In the genomic region with DNA sequence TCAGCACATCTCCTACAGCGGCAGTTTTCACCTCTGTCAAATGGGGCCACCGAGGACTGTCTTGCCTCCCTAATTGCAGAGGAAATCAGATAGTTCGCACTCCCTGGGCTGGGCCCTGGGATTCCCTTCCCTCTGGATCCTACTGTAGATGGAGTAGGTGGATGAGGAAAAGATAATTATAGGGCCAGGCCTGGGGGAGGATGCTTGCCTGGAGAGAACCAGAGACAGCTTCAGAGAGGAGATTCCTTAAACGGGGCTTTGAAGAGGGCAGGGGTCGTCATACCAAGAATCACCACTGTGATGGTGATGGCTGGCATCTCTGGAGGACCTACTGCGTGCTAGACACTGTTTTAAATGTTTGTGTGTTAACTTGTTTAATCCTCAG, we compare ENCODE assay signal across 20 cellular contexts. TPM values are rescaled to one million over a fixed set of nuclear protein-coding genes. Genes with fewer than 3 reads are reported as not detected.
DNase-seq lines count a peak whose midpoint lies in the region; ATAC-seq and TF ChIP-seq lines count a peak whose summit lies in the region.
"Had no signal": no experiment of that assay in that cellular context is flagged by ENCODE, and none has a peak within 500 bp of the region (broad histone marks: within the 10 kb centered on the region; RNA-seq: fewer than 3 reads in every experiment).

No MANE protein-coding gene starts in this region.

- H3K36me3 ChIP-seq in DOHH2 (ENCODE audit: control insufficient read depth, low read length) (no peaks in the 10 kb centered on the region), MM.1S (replicated peaks; ENCODE audit: insufficient read depth, low read length) (no peaks in the 10 kb centered on the region), SU-DHL-6 (ENCODE audit: low read length) (no peaks in the 10 kb centered on the region)
- H3K36me3 ChIP-seq: HAP-1, Peyer's patch, SJCRH30 had no signal

- H2AFZ ChIP-seq in MM.1S (ENCODE audit: low read length), result peak overlapping the region; percentile 10; the same call in 1 of the 2 replicates
- peak overlapping the region; percentile 80 for H2AFZ ChIP-seq in SU-DHL-6 (ENCODE audit: low read depth, low read length, severe bottlenecking)

- no peak for ATAC-seq in HG03196 (IDR thresholded peaks at IDR 0.05; ENCODE audit: unreplicated experiment)

- H3K9me3 Mint-ChIP-seq in nephron, result no peaks in the 10 kb centered on the region
- H3K9me3 Mint-ChIP-seq: CD8-positive, alpha-beta memory T cell had no signal

- H3K79me2 ChIP-seq in DOHH2 (ENCODE audit: control insufficient read depth, low read length) (no peaks in the 10 kb centered on the region), MM.1S (ENCODE audit: low read length) (no peaks in the 10 kb centered on the region), SU-DHL-6 (ENCODE audit: insufficient read depth, low read length) (no peaks in the 10 kb centered on the region)

- H3K4me3 ChIP-seq in DOHH2 (ENCODE audit: low read length) (no peak overlapping the region), MM.1S (ENCODE audit: low read length) (no peak overlapping the region), SU-DHL-6 (ENCODE audit: insufficient read depth, low read length, poor library complexity, severe bottlenecking) (no peak overlapping the region)
- H3K4me3 ChIP-seq: HAP-1, Peyer's patch, SJCRH30 had no signal

- H3K4me1 Mint-ChIP-seq in nephron, result peaks cover 14% of the 10 kb centered on the region
- H3K4me1 Mint-ChIP-seq: CD8-positive, alpha-beta memory T cell had no signal

- H3F3A ChIP-seq in DOHH2 (ENCODE audit: control insufficient read depth, insufficient read depth) (no peaks in the 10 kb centered on the region), MM.1S (ENCODE audit: insufficient read depth, low read length) (no peaks in the 10 kb centered on the region), SU-DHL-6 (ENCODE audit: insufficient read depth) (no peaks in the 10 kb centered on the region)

- DNase-seq in MM.1S, result no peak
- DNase-seq in SHP77 (lab: John Stamatoyannopoulos, UW), result no peak
- DNase-seq in GM03348 (ENCODE audit: low spot score), result no peak
- DNase-seq in G401 (ENCODE audit: low spot score), result no peak
- DNase-seq: AML-193; Calu3; CD8-positive, alpha-beta memory T cell; NCI-H1436; NCI-H187 treated with DMSO at 0.1 percent for 48 hours; NCI-H2107; NCI-H510A; NCI-H748 treated with DMSO at 0.1 percent for 48 hours had no signal

- H3K9ac ChIP-seq in MM.1S (ENCODE audit: low read length), result no peak overlapping the region
- no peak overlapping the region for H3K9ac ChIP-seq in SU-DHL-6 (ENCODE audit: low read length)

- H3K4me1 ChIP-seq in DOHH2 (ENCODE audit: control insufficient read depth, low read length) (peaks cover 9% of the 10 kb centered on the region), MM.1S (ENCODE audit: low read length) (no peaks in the 10 kb centered on the region)
- H3K4me1 ChIP-seq: HAP-1, Peyer's patch had no signal

- H3K27ac ChIP-seq in DOHH2 (ENCODE audit: low read depth, low read length) (no peak overlapping the region), MM.1S (ENCODE audit: low read length) (no peak overlapping the region), SU-DHL-6 (ENCODE audit: low read depth, low read length) (no peak overlapping the region)
- H3K27ac ChIP-seq: C4-2B, Peyer's patch, SJCRH30 had no signal

- peak overlapping the region; percentile 38; the same call in 1 of the 2 replicates for H3K4me2 ChIP-seq in DOHH2 (ENCODE audit: low read length)
- no peak overlapping the region for H3K4me2 ChIP-seq in MM.1S (ENCODE audit: low read depth, low read length)
- peak overlapping the region; percentile 33 for H3K4me2 ChIP-seq in SU-DHL-6 (ENCODE audit: low read depth, low read length, poor library complexity, severe bottlenecking)

- H3K36me3 Mint-ChIP-seq in nephron (ENCODE audit: low read depth), result no peaks in the 10 kb centered on the region
- H3K36me3 Mint-ChIP-seq: CD8-positive, alpha-beta memory T cell had no signal

- H4K20me1 ChIP-seq in DOHH2 (ENCODE audit: control insufficient read depth, insufficient read depth, low read depth, low read length), result no peaks in the 10 kb centered on the region
- no peaks in the 10 kb centered on the region for H4K20me1 ChIP-seq in MM.1S (ENCODE audit: insufficient read depth, low read length)
- H4K20me1 ChIP-seq in SU-DHL-6 (ENCODE audit: low read depth, low read length), result no peaks in the 10 kb centered on the region

- in situ Hi-C loops in G401 (cut with HindIII; ENCODE audit: low sequenced_read_pairs), result no loop called here

- H3K27ac Mint-ChIP-seq in nephron, result peak overlapping the region in 2 of 3 experiments; percentile 67 to 89

- H3K4me3 Mint-ChIP-seq in nephron, result no peak overlapping the region
- H3K4me3 Mint-ChIP-seq: CD8-positive, alpha-beta memory T cell had no signal

- H3K9me2 ChIP-seq in DOHH2 (replicated peaks; ENCODE audit: control insufficient read depth, low read length) (no peaks in the 10 kb centered on the region), MM.1S (replicated peaks; ENCODE audit: insufficient read depth, low read length) (no peaks in the 10 kb centered on the region), SU-DHL-6 (replicated peaks; ENCODE audit: insufficient read depth, low read length) (no peaks in the 10 kb centered on the region)

- TF ChIP-seq CTCF in DOHH2 (IDR thresholded peaks at IDR 0.05; ENCODE audit: low read depth, low read length, poor library complexity, severe bottlenecking) (no peak), MM.1S (IDR thresholded peaks at IDR 0.05; ENCODE audit: low read length) (no peak), SU-DHL-6 (IDR thresholded peaks at IDR 0.05; ENCODE audit: insufficient read depth, low read length, poor library complexity, severe bottlenecking) (no peak), nephron (IDR thresholded peaks at IDR 0.05; ENCODE audit: unreplicated experiment in 3 of 3) (no peak)

- H3K27me3 ChIP-seq in DOHH2 (ENCODE audit: control insufficient read depth, low read length) (peaks cover 8% of the 10 kb centered on the region; the same call in 1 of the 2 replicates), MM.1S (replicated peaks; ENCODE audit: insufficient read depth, low read length) (peaks cover 8% of the 10 kb centered on the region; the same call in 1 of the 2 replicates), SU-DHL-6 (ENCODE audit: low read length) (no peaks in the 10 kb centered on the region)
- H3K27me3 ChIP-seq: Peyer's patch, SJCRH30 had no signal

- H3K9me3 ChIP-seq in DOHH2 (ENCODE audit: control insufficient read depth, insufficient read depth, low read length) (no peaks in the 10 kb centered on the region), MM.1S (replicated peaks; ENCODE audit: insufficient read depth, low read length) (no peaks in the 10 kb centered on the region), SU-DHL-6 (ENCODE audit: insufficient read depth, low read length) (no peaks in the 10 kb centered on the region)
- H3K9me3 ChIP-seq: HAP-1, Peyer's patch, SJCRH30 had no signal

- H3K27me3 Mint-ChIP-seq in nephron (ENCODE audit: low read depth), result peaks cover 24% of the 10 kb centered on the region

RNA-seq across cellular contexts. Expression of a gene that starts 50.8 kb away (rescaled TPM):
- total RNA-seq in G401 (2014; rRNA removed; shearing (Covaris generic)), result 20.2 and 31.2 TPM in 2 replicates
